ENCODE assay signal across 23 cellular contexts in the genomic region with DNA sequence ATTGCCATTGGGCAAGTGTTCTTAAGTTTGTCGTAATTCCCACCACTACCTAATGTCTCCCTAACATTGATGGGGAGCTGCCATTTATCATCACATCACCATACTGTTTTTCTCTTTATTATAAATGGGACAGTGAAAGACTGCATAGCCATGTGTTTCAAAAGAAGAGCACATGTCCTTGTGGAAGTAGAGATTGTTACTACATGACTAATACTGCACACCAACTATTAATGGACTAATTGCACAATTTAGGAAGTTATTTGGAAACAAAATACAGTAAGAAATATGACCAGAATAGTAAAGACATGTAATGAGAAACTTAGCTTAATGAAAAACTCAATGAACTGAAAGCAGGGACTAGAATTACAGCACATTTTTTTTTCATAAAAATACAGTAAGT. TPM values are rescaled to one million over a fixed set of nuclear protein-coding genes. Genes with fewer than 3 reads are reported as not detected.
DNase-seq lines count a peak whose midpoint lies in the region; ATAC-seq and TF ChIP-seq lines count a peak whose summit lies in the region.
"Had no signal": no experiment of that assay in that cellular context is flagged by ENCODE, and none has a peak within 500 bp of the region (broad histone marks: within the 10 kb centered on the region; RNA-seq: fewer than 3 reads in every experiment).

No MANE protein-coding gene starts in this region.

- H3K14ac ChIP-seq in IMR-90 (replicated peaks; ENCODE audit: low read depth, low read length) = no peak overlapping the region

- POLR2A ChIA-PET in IMR-90 (lab: Charles Lee; ENCODE audit: unreplicated experiment) = no interaction called here

- H4K8ac ChIP-seq in IMR-90 (ENCODE audit: low read depth in 2 of 2, low read length in 2 of 2) = no peak overlapping the region

- no peak overlapping the region for H2BK20ac ChIP-seq in IMR-90 (ENCODE audit: low read depth, low read length)

- no peaks in the 10 kb centered on the region; the same call in 1 of the 2 replicates for H3K27me3 ChIP-seq in IMR-90 (ENCODE audit: control insufficient read depth, insufficient read depth, low read length)
- H3K27me3 ChIP-seq in upper lobe of right lung = no peaks in the 10 kb centered on the region
- H3K27me3 ChIP-seq: left lung, ovary, right atrium auricular region had no signal

- dilution Hi-C loops in IMR-90 (cut with HindIII; ENCODE audit: low sequenced_read_pairs, unreplicated experiment) = no loop called here

- H2BK120ac ChIP-seq in IMR-90 (ENCODE audit: low read depth, low read length) = no peak overlapping the region

- H4K20me1 ChIP-seq in IMR-90 (ENCODE audit: insufficient read depth, low read length) = no peaks in the 10 kb centered on the region

- H3K4me3 ChIP-seq in IMR-90 (ENCODE audit: insufficient read depth, low read depth, low read length) = no peak overlapping the region
- H3K4me3 ChIP-seq in fibroblast of mammary gland (ENCODE audit: control insufficient read depth, low read depth, low read length) = no peak overlapping the region
- no peak overlapping the region for H3K4me3 ChIP-seq in upper lobe of right lung
- H3K4me3 ChIP-seq: left lung, ovary, right atrium auricular region, thoracic aorta had no signal

- in situ Hi-C loops in IMR-90 (cut with MboI; ENCODE audit: low sequenced_read_pairs) = no loop called here

- H2AFZ ChIP-seq in IMR-90 (replicated peaks; ENCODE audit: low read length, poor library complexity) = no peak overlapping the region

- no peak overlapping the region for H2BK15ac ChIP-seq in IMR-90 (ENCODE audit: low read depth, low read length)

- no peak for TF ChIP-seq RAD21 in IMR-90 (IDR thresholded peaks at IDR 0.05; ENCODE audit: low read length)

- H3K9ac ChIP-seq in IMR-90 (ENCODE audit: low read depth, low read length) = no peak overlapping the region

- no peak overlapping the region for H4K91ac ChIP-seq in IMR-90 (ENCODE audit: insufficient read depth, low read depth, low read length)

- ATAC-seq in IMR-90 (ENCODE audit: low read depth) (peak; percentile 32; the same call in 1 of the 2 replicates), upper lobe of right lung (peak; percentile 35)
- ATAC-seq: activated T-cell treated with anti-CD3 and anti-CD28 coated beads, Interleukin-2, amount 50 U/mL, for 4 hours; left lung had no signal

- no peak for TF ChIP-seq POLR2A in IMR-90 (IDR thresholded peaks at IDR 0.05; ENCODE audit: low read depth, low read length)

- H3K4me1 ChIP-seq in IMR-90 (ENCODE audit: control insufficient read depth, insufficient read depth, low read length) = no peaks in the 10 kb centered on the region
- no peaks in the 10 kb centered on the region for H3K4me1 ChIP-seq in upper lobe of right lung
- H3K4me1 ChIP-seq: left lung, right atrium auricular region had no signal

- H3K79me1 ChIP-seq in IMR-90 (ENCODE audit: low read depth in 1 of 2, low read length in 2 of 2) = no peaks in the 10 kb centered on the region

- no peak overlapping the region for H2AK9ac ChIP-seq in IMR-90 (replicated peaks; ENCODE audit: low read depth, low read length, poor library complexity)

- no TSS peak for BruUV-seq in IMR-90 (replicated peaks; lab: Mats Ljungman, UMichigan)

- DNase-seq in ELR (ENCODE audit: low read depth) (peak; percentile 24), IMR-90 (peak; percentile 29), fibroblast of mammary gland (ENCODE audit: low read depth) (peak; percentile 81), upper lobe of right lung (no peak), hippocampal formation (lab: John Stamatoyannopoulos, UW) (no peak)
- DNase-seq in activated T-cell treated with anti-CD3 and anti-CD28 coated beads, Interleukin-2, amount 50 U/mL, for 48 hours = no peak
- no peak for DNase-seq in stimulated activated CD4-positive, alpha-beta T cell treated with anti-CD3 and anti-CD28 coated beads, Interleukin-4, amount 100 ng/mL, for 1 hour
- DNase-seq: activated CD4-positive, alpha-beta T cell treated with anti-CD3 and anti-CD28 coated beads for 48 hours; activated naive CD4-positive, alpha-beta T cell treated with anti-CD3 and anti-CD28 coated beads, Interleukin-2, amount 10 ng/mL, durations not matched to agents 7 days and 5 days; activated T-cell treated with anti-CD3 and anti-CD28 coated beads, Interleukin-2, amount 50 U/mL, for 4 hours; anterior cingulate cortex; caudate nucleus; left lung; NCI-H1105 treated with DMSO at 0.1 percent for 48 hours; NCI-H2081; NCI-H345; NCI-H82; ovary; stimulated activated naive CD4-positive, alpha-beta T cell treated with Interleukin-2 at 50 U/mL for 16 hours had no signal

- no peak overlapping the region for H3K56ac ChIP-seq in IMR-90 (ENCODE audit: extremely low read depth, insufficient read depth, low read length)

- no peak overlapping the region for H3K4ac ChIP-seq in IMR-90 (ENCODE audit: low read depth, low read length)

- H4K5ac ChIP-seq in IMR-90 (ENCODE audit: low read depth, low read length) = no peak overlapping the region

- WGBS in IMR-90 (ENCODE audit: extremely low coverage in 2 of 2, insufficient read length in 1 of 2), 2 experiments = no CpG with 5 or more reads among the region's 1 CpG

- H3K9me3 ChIP-seq in IMR-90 (ENCODE audit: control insufficient read depth, insufficient read depth, low read length) (no peaks in the 10 kb centered on the region), upper lobe of right lung (no peaks in the 10 kb centered on the region)
- H3K9me3 ChIP-seq: ovary, right atrium auricular region, thoracic aorta had no signal

- intact Hi-C loops in IMR-90 (cut with micrococcal nuclease) = no loop called here
- intact Hi-C loops in upper lobe of right lung (cut with DNase I) = no loop called here

- H3K4me2 ChIP-seq in IMR-90 (ENCODE audit: low read depth, low read length) = no peak overlapping the region

- CTCF ChIA-PET in IMR-90 (lab: Yijun Ruan, JAX) = no interaction called here

- H3K36me3 ChIP-seq in IMR-90 (ENCODE audit: control insufficient read depth, insufficient read depth, low read length) (no peaks in the 10 kb centered on the region), upper lobe of right lung (no peaks in the 10 kb centered on the region)
- H3K36me3 ChIP-seq: left lung, ovary, right atrium auricular region, thoracic aorta had no signal

- H3K27ac ChIP-seq in IMR-90 (ENCODE audit: insufficient read depth, low read length) (no peak overlapping the region), upper lobe of right lung (no peak overlapping the region)
- H3K27ac ChIP-seq: HL-60, left lung, ovary, right atrium auricular region, thoracic aorta, VCaP had no signal

- no peak overlapping the region for H3K18ac ChIP-seq in IMR-90 (ENCODE audit: low read depth, low read length)

- H2AK5ac ChIP-seq in IMR-90 (ENCODE audit: low read depth, low read length) = no peak overlapping the region

- no peaks in the 10 kb centered on the region for H3K9me1 ChIP-seq in IMR-90 (ENCODE audit: insufficient read depth, low read length)

- H2BK5ac ChIP-seq in IMR-90 (ENCODE audit: low read depth, low read length, poor library complexity, severe bottlenecking) = no peak overlapping the region

- no peak overlapping the region for H3K23ac ChIP-seq in IMR-90 (ENCODE audit: low read depth, low read length)

- no peak for TF ChIP-seq CTCF in IMR-90 (conservative IDR thresholded peaks at IDR 0.05; ENCODE audit: low read depth, low read length)
- no peak for TF ChIP-seq CTCF in fibroblast of mammary gland (conservative IDR thresholded peaks at IDR 0.05; ENCODE audit: control insufficient read depth, insufficient read depth, low read depth, low read length)
- TF ChIP-seq CTCF in upper lobe of right lung (IDR thresholded peaks at IDR 0.05) = no peak

TF ChIP-seq in IMR-90, 13 proteins besides CTCF, POLR2A, EP300 and RAD21:
- TF ChIP-seq USF2 (IDR thresholded peaks at IDR 0.05; ENCODE audit: low read depth, low read length) (no peak), MXI1 (IDR thresholded peaks at IDR 0.05; ENCODE audit: borderline replicate concordance, low read depth, low read length) (peak; percentile 45; the same call in 1 of the 2 replicates), CHD1 (IDR thresholded peaks at IDR 0.05; ENCODE audit: low read depth, low read length) (no peak), RCOR1 (IDR thresholded peaks at IDR 0.05; ENCODE audit: insufficient replicate concordance, low read length) (no peak), CEBPB (IDR thresholded peaks at IDR 0.05; ENCODE audit: low read depth, low read length) (peak; percentile 66; the same call in 1 of the 2 replicates), MAZ (IDR thresholded peaks at IDR 0.05; ENCODE audit: borderline replicate concordance, low read depth, low read length) (no peak)

RNA-seq across cellular contexts. Expression of gene ELOVL7, which starts 12.0 kb away (rescaled TPM):
- 0.18 TPM in 1 of 2 replicates, not detected in the other for total RNA-seq in IMR-90 (2012; rRNA removed)
- not detected in 2 replicates for polyA plus RNA-seq in IMR-90 (2012; rRNA removed)
- polyA plus RNA-seq in IMR-90 (2012; cell fraction: cytosol; rRNA removed) = not detected in 2 replicates
- 0.08 and 0.25 TPM in 2 replicates for polyA plus RNA-seq in IMR-90 (2012; cell fraction: nucleus; rRNA removed; ENCODE audit: low replicate concordance)
- total RNA-seq in upper lobe of right lung = 8.2 TPM

Comparison
In these comparisons a context has a peak if more than half of its experiments do, and no peak if none do; other contexts are left out.
1. DNase-seq: peak in ELR (single experiment), IMR-90 (single experiment) and fibroblast of mammary gland (single experiment); none in upper lobe of right lung (single experiment), hippocampal formation (0 of 2), activated T-cell treated with anti-CD3 and anti-CD28 coated beads, Interleukin-2, amount 50 U/mL, for 48 hours (0 of 2) and stimulated activated CD4-positive, alpha-beta T cell treated with anti-CD3 and anti-CD28 coated beads, Interleukin-4, amount 100 ng/mL, for 1 hour (single experiment).